Comparison of ENCODE assay signal across 8 cellular contexts in genomic region chr7:88344956-88345832, GRCh38. TPM values are rescaled to one million over a fixed set of nuclear protein-coding genes. Genes with fewer than 3 reads are reported as not detected.
A peak's percentile ranks its signal among the peaks of the same experiment; 100 is the strongest.
DNase-seq lines count a peak whose midpoint lies in the region; ATAC-seq, FAIRE-seq and TF ChIP-seq lines count a peak whose summit lies in the region.

No MANE protein-coding gene starts in this region.

- no peak overlapping the region for H3K23ac ChIP-seq in H9 (ENCODE audit: insufficient read length, low read depth, low read length)

- no peaks in the 10 kb centered on the region for H3K9me3 Mint-ChIP-seq in H9

- no peaks in the 10 kb centered on the region for H3K23me2 ChIP-seq in H9 (ENCODE audit: insufficient read length, low read depth, low read length, poor library complexity, severe bottlenecking)

- WGBS in H9 (ENCODE audit: extremely low coverage, insufficient read length, low lambda C conversion rate): no CpG with 5 or more reads among the region's 15 CpGs

- FAIRE-seq in endometrium (lab: Jason Lieb, UNC): peak; percentile 43

- H2BK12ac ChIP-seq in H9 (ENCODE audit: insufficient read length, low read depth, low read length): no peak overlapping the region

- no peaks in the 10 kb centered on the region for H3K36me3 Mint-ChIP-seq in H9 (ENCODE audit: insufficient read depth in 1 of 3, low read depth in 3 of 3)

- no peak overlapping the region for H3K56ac ChIP-seq in H9 (ENCODE audit: insufficient read length, low read depth, low read length)

- H2AK5ac ChIP-seq in H9 (ENCODE audit: insufficient read length, low read length): no peak overlapping the region

- no peak overlapping the region for H4K5ac ChIP-seq in H9 (ENCODE audit: insufficient read length, low read depth, low read length)

- H3K14ac ChIP-seq in H9 (ENCODE audit: insufficient read depth, low read length): no peak overlapping the region

- no peak overlapping the region for H3K18ac ChIP-seq in H9 (ENCODE audit: insufficient read length, low read depth, low read length)

- no peak overlapping the region for H4K8ac ChIP-seq in H9 (replicated peaks; ENCODE audit: insufficient read length, low read depth, low read length)

- H3K4me1 Mint-ChIP-seq in H9: peaks cover 20 to 23% of the 10 kb centered on the region in 2 experiments

- H3K27ac ChIP-seq in H9 (ENCODE audit: insufficient read length, low read depth, low read length): no peak overlapping the region

- H3T11ph ChIP-seq in H9 (ENCODE audit: low read length): no peak overlapping the region

- H3K79me1 ChIP-seq in H9 (ENCODE audit: insufficient read depth, low read depth, low read length, poor library complexity, severe bottlenecking): no peaks in the 10 kb centered on the region

- H2BK20ac ChIP-seq in H9 (ENCODE audit: low read depth, low read length, poor library complexity, severe bottlenecking): no peak overlapping the region

- H4K20me1 ChIP-seq in H9 (ENCODE audit: control insufficient read depth, insufficient read depth, insufficient read length): no peaks in the 10 kb centered on the region

- no peaks in the 10 kb centered on the region for H3K27me3 ChIP-seq in H9 (ENCODE audit: insufficient read depth, low read length)

- no peaks in the 10 kb centered on the region for H3K9me3 ChIP-seq in H9 (ENCODE audit: control insufficient read depth, low read depth, low read length)

- no peak overlapping the region for H2BK120ac ChIP-seq in H9 (ENCODE audit: low read depth, low read length, poor library complexity, severe bottlenecking)

- peak; percentile 76 for TF ChIP-seq CTCF in H9 (conservative IDR thresholded peaks at IDR 0.05)

- H4K91ac ChIP-seq in H9 (ENCODE audit: insufficient read length, low read depth, low read length): no peak overlapping the region

- H2BK15ac ChIP-seq in H9 (ENCODE audit: low read depth, low read length): no peak overlapping the region

- H3K27ac Mint-ChIP-seq in H9: no peak overlapping the region

- H3K4ac ChIP-seq in H9 (ENCODE audit: low read depth, low read length): no peak overlapping the region

- H2AFZ ChIP-seq in H9 (ENCODE audit: low read length): no peak overlapping the region

- peak; percentile 6 for DNase-seq in EL
- peak; percentile 70 for DNase-seq in H9
- DNase-seq in NCI-H82 treated with DMSO at 0.1 percent for 48 hours (lab: John Stamatoyannopoulos, UW; ENCODE audit: unreplicated experiment): peak; percentile 60
- peak; percentile 65 for DNase-seq in middle frontal gyrus (ENCODE audit: extremely low spot score, low spot score)
- no peak for DNase-seq in GF-D8 (lab: John Stamatoyannopoulos, UW)

- H3K4me3 Mint-ChIP-seq in H9: no peak overlapping the region

- ATAC-seq in HG03045 (IDR thresholded peaks at IDR 0.05; ENCODE audit: unreplicated experiment) (no peak), GM21529 (IDR thresholded peaks at IDR 0.05; ENCODE audit: unreplicated experiment) (no peak)

- peaks cover 6% of the 10 kb centered on the region for H3K4me1 ChIP-seq in H9 (ENCODE audit: insufficient read depth, low read length)

- H3K27me3 Mint-ChIP-seq in H9 (ENCODE audit: low read depth): no peaks in the 10 kb centered on the region

- H3K4me2 ChIP-seq in H9 (ENCODE audit: insufficient read depth, insufficient read length, low read length): no peak overlapping the region

- H3K9ac ChIP-seq in H9 (ENCODE audit: extremely low read depth, insufficient read length, low read length): no peak overlapping the region

- H3K79me2 ChIP-seq in H9 (ENCODE audit: insufficient read depth, low read length): no peaks in the 10 kb centered on the region

- H2BK5ac ChIP-seq in H9 (ENCODE audit: insufficient read length, low read length): no peak overlapping the region

RNA-seq across cellular contexts. Expression of gene STEAP4, which starts 38.5 kb away (rescaled TPM):
- not detected in 2 replicates for total RNA-seq in H9 (2021)
